8 cellular contexts compared by ENCODE assay signal in the genomic region with DNA sequence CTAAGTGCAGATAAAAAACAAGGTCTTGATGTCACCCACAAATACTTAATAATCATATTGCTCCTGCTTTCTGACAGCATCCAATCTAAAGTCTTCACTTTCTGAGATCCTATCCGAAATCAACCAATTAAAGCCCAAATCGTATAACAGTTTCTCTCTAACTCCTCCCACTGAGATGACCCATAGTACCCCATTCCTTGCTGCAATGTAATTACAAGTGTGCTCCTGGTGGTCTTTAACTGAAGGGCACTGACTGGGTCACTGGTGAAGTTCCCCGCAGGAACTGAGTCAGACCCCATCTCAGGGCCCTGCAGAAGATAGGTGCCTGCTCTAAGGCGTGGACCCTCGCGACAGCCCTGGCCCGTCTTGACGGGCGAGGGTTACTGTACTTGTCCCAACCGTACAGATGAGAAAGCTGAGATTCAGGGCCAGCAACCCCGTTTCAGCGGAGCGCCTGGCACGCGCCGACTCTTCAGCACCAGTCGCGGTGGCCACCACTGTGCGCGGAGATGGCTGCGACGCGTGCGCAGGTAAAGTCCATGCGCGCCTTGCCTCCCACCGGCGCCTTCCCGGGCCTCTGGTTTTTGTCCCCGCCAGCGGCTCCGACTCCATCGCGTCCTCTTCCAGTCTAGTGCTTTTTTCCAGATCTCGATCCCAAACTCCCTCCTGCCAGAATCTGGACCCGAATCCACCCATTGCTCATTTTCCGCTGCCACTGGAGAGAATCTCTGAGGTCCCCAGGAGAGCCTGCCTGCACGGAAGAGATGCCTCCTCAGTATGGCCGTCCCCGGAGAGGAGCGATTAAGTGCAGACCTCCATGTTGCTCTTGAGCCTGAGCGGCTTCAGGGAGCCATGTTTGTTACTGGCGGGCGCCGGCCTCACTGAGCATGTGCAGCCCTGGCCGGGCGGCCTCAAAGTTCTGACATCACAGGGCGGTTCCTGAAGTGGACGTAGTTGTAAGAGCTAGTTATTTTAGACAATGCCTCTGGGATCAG.
DNase-seq lines count a peak whose midpoint lies in the region; ATAC-seq, FAIRE-seq and TF ChIP-seq lines count a peak whose summit lies in the region.
"Not testable (repeated sequence)": the region's sequence is repeated elsewhere in the genome, so short reads cannot be mapped to it uniquely, and the experiment has no call there.

No MANE protein-coding gene starts in this region.

- not testable (repeated sequence) for FAIRE-seq in bronchial epithelial cell (lab: Jason Lieb, UNC); pancreas (lab: Jason Lieb, UNC)

- 8% methylated on average over 3 of the region's 49 CpGs; no CpG with 5 or more reads in 1 of the 2 donors for WGBS in pancreas, 2 donors

- peak overlapping the region in 1 of 8 donors; percentile 88 for H3K4me3 Mint-ChIP-seq in CD4-positive, alpha-beta memory T cell
- peak overlapping the region; percentile 84 to 88 for H3K4me3 Mint-ChIP-seq in stimulated activated naive B cell treated with anti-CD40 and anti-IgM and Interleukin-4, amounts not matched to agents 10 μg/mL and 1 μg/mL and 100 μg/mL, for 72 hours

- not testable (repeated sequence) for H3K4me3 ChIP-seq in CD4-positive, alpha-beta memory T cell (ENCODE audit: low read length in 2 of 2)
- peak overlapping the region; percentile 12 for H3K4me3 ChIP-seq in bronchial epithelial cell (ENCODE audit: low read depth, low read length)
- H3K4me3 ChIP-seq in iPS-15b (ENCODE audit: low read depth, low read length), result peak overlapping the region; percentile 45
- H3K4me3 ChIP-seq in pancreas, result peak overlapping the region in 2 of 4 donors; percentile 27 to 35

- H3K27me3 ChIP-seq in CD4-positive, alpha-beta memory T cell (ENCODE audit: insufficient read depth, low read length); bronchial epithelial cell (ENCODE audit: control insufficient read depth, insufficient read depth, low read length); iPS-15b (ENCODE audit: control insufficient read depth, insufficient read depth, low read length); pancreas: not testable (repeated sequence)

- not testable (repeated sequence) for H3K27ac ChIP-seq in CD4-positive, alpha-beta memory T cell (ENCODE audit: low read depth, low read length)
- peak overlapping the region; percentile 63 for H3K27ac ChIP-seq in RWPE1
- peak overlapping the region in 3 of 4 donors; percentile 22 to 60 (median 46) for H3K27ac ChIP-seq in pancreas

- TF ChIP-seq CTCF in RWPE1 (conservative IDR thresholded peaks at IDR 0.05; ENCODE audit: low read depth); bronchial epithelial cell (IDR thresholded peaks at IDR 0.05; ENCODE audit: insufficient read depth, low read length, severe bottlenecking); pancreas (IDR thresholded peaks at IDR 0.05): not testable (repeated sequence)

- DNase-seq in CD4-positive, alpha-beta memory T cell, result peak; percentile 44 to 59 (median 47)
- DNase-seq in RWPE1 (ENCODE audit: low spot score); bronchial epithelial cell (ENCODE audit: low read depth): not testable (repeated sequence)
- peak; percentile 24 for DNase-seq in activated CD4-positive, alpha-beta T cell treated with anti-CD3 and anti-CD28 coated beads, Interleukin-2, amount 50 U/mL, for 1 hour
- peak; percentile 6 for DNase-seq in activated T-helper 9 cell treated with anti-CD3 and anti-CD28 coated beads, Interleukin-2, amount 50 U/mL, for 16 hours (ENCODE audit: low read depth)
- DNase-seq in pancreas, result peak; percentile 16 to 62 (median 24)
- peak; percentile 8 for DNase-seq in stimulated activated naive B cell treated with anti-CD40 and anti-IgM and Interleukin-4, amounts not matched to agents 10 μg/mL and 1 μg/mL and 100 μg/mL, for 72 hours

- not testable (repeated sequence) for H3K27me3 Mint-ChIP-seq in CD4-positive, alpha-beta memory T cell; stimulated activated naive B cell treated with anti-CD40 and anti-IgM and Interleukin-4, amounts not matched to agents 10 μg/mL and 1 μg/mL and 100 μg/mL, for 72 hours

- not testable (repeated sequence) for H3K36me3 Mint-ChIP-seq in CD4-positive, alpha-beta memory T cell; stimulated activated naive B cell treated with anti-CD40 and anti-IgM and Interleukin-4, amounts not matched to agents 10 μg/mL and 1 μg/mL and 100 μg/mL, for 72 hours

- intact Hi-C loops in CD4-positive, alpha-beta memory T cell (cut with micrococcal nuclease); pancreas (cut with DNase I): not testable (repeated sequence)

- not testable (repeated sequence) for ATAC-seq in pancreas; stimulated activated naive B cell treated with anti-CD40 and anti-IgM and Interleukin-4, amounts not matched to agents 10 μg/mL and 1 μg/mL and 100 μg/mL, for 72 hours (replicated peaks)

- peak overlapping the region in 1 of 7 donors; percentile 70 for H3K27ac Mint-ChIP-seq in CD4-positive, alpha-beta memory T cell
- peak overlapping the region; percentile 62 for H3K27ac Mint-ChIP-seq in stimulated activated naive B cell treated with anti-CD40 and anti-IgM and Interleukin-4, amounts not matched to agents 10 μg/mL and 1 μg/mL and 100 μg/mL, for 72 hours

- H3K4me1 ChIP-seq in CD4-positive, alpha-beta memory T cell (ENCODE audit: insufficient read depth, low read length); iPS-15b (ENCODE audit: control insufficient read depth, insufficient read depth, low read length); pancreas: not testable (repeated sequence)

- not testable (repeated sequence) for H3K4me1 Mint-ChIP-seq in CD4-positive, alpha-beta memory T cell; stimulated activated naive B cell treated with anti-CD40 and anti-IgM and Interleukin-4, amounts not matched to agents 10 μg/mL and 1 μg/mL and 100 μg/mL, for 72 hours

- H3K9me3 Mint-ChIP-seq in CD4-positive, alpha-beta memory T cell; stimulated activated naive B cell treated with anti-CD40 and anti-IgM and Interleukin-4, amounts not matched to agents 10 μg/mL and 1 μg/mL and 100 μg/mL, for 72 hours: not testable (repeated sequence)

- H3K36me3 ChIP-seq in CD4-positive, alpha-beta memory T cell (ENCODE audit: insufficient read depth, low read length); bronchial epithelial cell (ENCODE audit: control insufficient read depth, insufficient read depth, low read length); iPS-15b (ENCODE audit: control insufficient read depth, insufficient read depth, low read length); pancreas: not testable (repeated sequence)

- POLR2A ChIA-PET in CD4-positive, alpha-beta memory T cell (lab: Charles Lee; ENCODE audit: partially characterized antibody); RWPE1 (lab: Yijun Ruan, JAX; ENCODE audit: low non-redundant PET): not testable (repeated sequence)

- not testable (repeated sequence) for H3K9ac ChIP-seq in iPS-15b (ENCODE audit: low read depth, low read length)

- CTCF ChIA-PET in CD4-positive, alpha-beta memory T cell (lab: Charles Lee; ENCODE audit: partially characterized antibody); RWPE1 (lab: Yijun Ruan, JAX): not testable (repeated sequence)

- not testable (repeated sequence) for H3K9me3 ChIP-seq in CD4-positive, alpha-beta memory T cell (ENCODE audit: control insufficient read depth in 1 of 2, low read length in 2 of 2); iPS-15b (ENCODE audit: control insufficient read depth, insufficient read depth, low read length); pancreas
